In genomic region chr6:26195924-26196845, GRCh38 we compare ENCODE assay signal across 7 cellular contexts.
DNase-seq lines count a peak whose midpoint lies in the region; ATAC-seq, FAIRE-seq and TF ChIP-seq lines count a peak whose summit lies in the region.

No MANE protein-coding gene starts in this region.

- no peaks in the 10 kb centered on the region for H3K36me3 ChIP-seq in GM12878 (ENCODE audit: control insufficient read depth in 2 of 2, insufficient read depth in 2 of 2, low read length in 1 of 2)
- H3K36me3 ChIP-seq in right lobe of liver = no peaks in the 10 kb centered on the region
- H3K36me3 ChIP-seq in tibial artery = no peaks in the 10 kb centered on the region

- intact Hi-C loops in GM12878 (cut with micrococcal nuclease; ENCODE audit: unreplicated experiment) = loop anchor here (5.0 kb wide), 5 partner anchors 94 to 1696 kb away; a partner anchor contains a TSS
- intact Hi-C loops in right lobe of liver (cut with DNase I) = no loop called here
- intact Hi-C loops in tibial artery (cut with DNase I; ENCODE audit: low total_unique reads) = no loop called here

- SMC1A ChIA-PET in GM12878 (lab: Charles Lee; ENCODE audit: uncharacterized antibody, unreplicated experiment) = interaction anchor here (0.8 to 5.2 kb wide), 13 partner anchors 9 to 164 kb away, joined by 3 to 32 read pairs (median 5); a partner anchor contains a TSS

- no peak for TF ChIP-seq RAD21 in GM12878 (IDR thresholded peaks at IDR 0.05; ENCODE audit: insufficient read depth, low read depth, low read length)

- H3K79me2 ChIP-seq in GM12878 (ENCODE audit: control insufficient read depth, insufficient read depth, low read length) = peaks cover 38% of the 10 kb centered on the region

- peak overlapping the region; percentile 96 for H3K9ac ChIP-seq in GM12878 (ENCODE audit: control insufficient read depth, insufficient read depth, low read length)

- no peak for ATAC-seq in GM12878
- ATAC-seq in right lobe of liver = no peak
- no peak for ATAC-seq in HG03520 (IDR thresholded peaks at IDR 0.05; ENCODE audit: unreplicated experiment)

- H3K9me3 ChIP-seq in GM12878 (replicated peaks; ENCODE audit: control insufficient read depth, insufficient read depth, low read length) (no peaks in the 10 kb centered on the region), right lobe of liver (no peaks in the 10 kb centered on the region), tibial artery (no peaks in the 10 kb centered on the region)

- TF ChIP-seq POLR2A in GM12892 (IDR thresholded peaks at IDR 0.05; ENCODE audit: low read depth, low read length) = no peak; the same call in 1 of the 2 replicates
- TF ChIP-seq POLR2A in GM12878 (IDR thresholded peaks at IDR 0.05; ENCODE audit: low read depth, low read length) = peak; percentile 51
- TF ChIP-seq POLR2A in right lobe of liver (IDR thresholded peaks at IDR 0.05) = no peak

- H3K27ac ChIP-seq in GM12878 (ENCODE audit: control insufficient read depth, insufficient read depth) (peak overlapping the region; percentile 80), right lobe of liver (peak overlapping the region; percentile 54 to 88 (median 69)), tibial artery (peak overlapping the region; percentile 84 to 90)

- no peak for DNase-seq in GM12892 (ENCODE audit: insufficient read length)
- DNase-seq in NOMO-1 (lab: John Stamatoyannopoulos, UW; ENCODE audit: unreplicated experiment in 2 of 2) = peak; percentile 44 to 53
- DNase-seq in GM12878 (ENCODE audit: low read depth, low spot score) = no peak
- DNase-seq in right lobe of liver = no peak
- DNase-seq in tibial artery = no peak
- DNase-seq in SHP77 treated with DMSO at 0.1 percent for 48 hours (lab: John Stamatoyannopoulos, UW) = no peak

- H3K4me3 ChIP-seq in GM12878 = peak overlapping the region; percentile 73
- peak overlapping the region; percentile 47 to 69 (median 61) for H3K4me3 ChIP-seq in right lobe of liver
- peak overlapping the region; percentile 63 to 65 for H3K4me3 ChIP-seq in tibial artery

- BruUV-seq in GM12878 (replicated peaks; lab: Mats Ljungman, UMichigan) = no TSS peak

- POLR2A ChIA-PET in GM12878 (lab: Charles Lee) = interaction anchor here (0.8 to 8.5 kb wide), 18 partner anchors 10 to 951 kb away, joined by 3 to 109 read pairs (median 4); a partner anchor contains a TSS

- no peak for TF ChIP-seq EP300 in GM12878 (IDR thresholded peaks at IDR 0.05; ENCODE audit: borderline replicate concordance in 1 of 2, control insufficient read depth in 1 of 2, low read depth in 2 of 2, low read length in 2 of 2)

- peak; percentile 60 for FAIRE-seq in GM12892 (lab: Jason Lieb, UNC)
- FAIRE-seq in GM12878 (lab: Jason Lieb, UNC) = no peak

- H3K27me3 ChIP-seq in GM12878 (replicated peaks in 1 of 2; ENCODE audit: control insufficient read depth in 2 of 2, insufficient read depth in 2 of 2, low read length in 1 of 2) (no peaks in the 10 kb centered on the region), right lobe of liver (no peaks in the 10 kb centered on the region), tibial artery (no peaks in the 10 kb centered on the region)

- CTCF ChIA-PET in GM12878 (lab: Yijun Ruan, JAX) = interaction anchor here (0.5 to 6.4 kb wide), 8 partner anchors 9 to 76 kb away, joined by 3 to 35 read pairs (median 4); a partner anchor contains a TSS

- no peaks in the 10 kb centered on the region for H3K4me1 ChIP-seq in GM12878 (ENCODE audit: control insufficient read depth, insufficient read depth, low read length)
- peaks cover 0 to 20% (median 3%) of the 10 kb centered on the region in 4 donors for H3K4me1 ChIP-seq in right lobe of liver
- H3K4me1 ChIP-seq in tibial artery = peaks cover 0 to 36% (median 5%) of the 10 kb centered on the region in 4 donors

- in situ Hi-C loops in GM12878 (cut with MboI) = loop anchor here (5.0 to 10.0 kb wide), 4 partner anchors 74 to 1696 kb away; a partner anchor contains a TSS

- under 1% methylated on average over 28 of the region's 28 CpGs for WGBS in GM12878 (ENCODE audit: insufficient coverage, insufficient replicate concordance, low lambda C conversion rate, missing lambda C conversion rate)
- WGBS in right lobe of liver (ENCODE audit: insufficient coverage, low coverage, low lambda C conversion rate, missing lambda C conversion rate) = 36% methylated on average over 27 of the region's 28 CpGs

- no peak overlapping the region for H2AFZ ChIP-seq in GM12878 (ENCODE audit: control insufficient read depth, low read depth, low read length)

- RAD21 ChIA-PET in GM12878 (lab: Charles Lee; ENCODE audit: unreplicated experiment) = interaction anchor here (0.7 to 4.7 kb wide), 15 partner anchors 9 to 174 kb away, joined by 3 to 36 read pairs (median 4); a partner anchor contains a TSS

- no peaks in the 10 kb centered on the region; the same call in 1 of the 2 replicates for H4K20me1 ChIP-seq in GM12878 (ENCODE audit: control insufficient read depth, insufficient read depth)

- H3K4me2 ChIP-seq in GM12878 (ENCODE audit: control insufficient read depth, insufficient read depth) = peak overlapping the region; percentile 87

- TF ChIP-seq CTCF in GM12878 (IDR thresholded peaks at IDR 0.05 in 2 of 3, conservative IDR thresholded peaks at IDR 0.05 in 1 of 3; ENCODE audit: control insufficient read depth in 2 of 3, extremely low read depth in 1 of 3, insufficient read depth in 1 of 3, low read depth in 3 of 3, low read length in 3 of 3) (no peak), right lobe of liver (IDR thresholded peaks at IDR 0.05) (no peak), tibial artery (IDR thresholded peaks at IDR 0.05) (no peak)

TF ChIP-seq in GM12878, 131 proteins besides CTCF, POLR2A, EP300 and RAD21 (continues in another document):
- TF ChIP-seq USF1 (IDR thresholded peaks at IDR 0.05; ENCODE audit: borderline replicate concordance, extremely low read length, insufficient read depth, low read depth, low read length) (peak; percentile 73), RAD51 (IDR thresholded peaks at IDR 0.05) (peak; percentile 95), MEF2B (IDR thresholded peaks at IDR 0.05; ENCODE audit: partially characterized antibody, poor library complexity, severe bottlenecking) (no peak), NFIC (IDR thresholded peaks at IDR 0.05; ENCODE audit: low read depth, low read length) (peak; percentile 29), BACH1 (IDR thresholded peaks at IDR 0.05; ENCODE audit: borderline replicate concordance) (peak; percentile 24; the same call in 1 of the 2 replicates), NFXL1 (IDR thresholded peaks at IDR 0.05; ENCODE audit: borderline replicate concordance) (no peak)
- TF ChIP-seq, protein P1, sequence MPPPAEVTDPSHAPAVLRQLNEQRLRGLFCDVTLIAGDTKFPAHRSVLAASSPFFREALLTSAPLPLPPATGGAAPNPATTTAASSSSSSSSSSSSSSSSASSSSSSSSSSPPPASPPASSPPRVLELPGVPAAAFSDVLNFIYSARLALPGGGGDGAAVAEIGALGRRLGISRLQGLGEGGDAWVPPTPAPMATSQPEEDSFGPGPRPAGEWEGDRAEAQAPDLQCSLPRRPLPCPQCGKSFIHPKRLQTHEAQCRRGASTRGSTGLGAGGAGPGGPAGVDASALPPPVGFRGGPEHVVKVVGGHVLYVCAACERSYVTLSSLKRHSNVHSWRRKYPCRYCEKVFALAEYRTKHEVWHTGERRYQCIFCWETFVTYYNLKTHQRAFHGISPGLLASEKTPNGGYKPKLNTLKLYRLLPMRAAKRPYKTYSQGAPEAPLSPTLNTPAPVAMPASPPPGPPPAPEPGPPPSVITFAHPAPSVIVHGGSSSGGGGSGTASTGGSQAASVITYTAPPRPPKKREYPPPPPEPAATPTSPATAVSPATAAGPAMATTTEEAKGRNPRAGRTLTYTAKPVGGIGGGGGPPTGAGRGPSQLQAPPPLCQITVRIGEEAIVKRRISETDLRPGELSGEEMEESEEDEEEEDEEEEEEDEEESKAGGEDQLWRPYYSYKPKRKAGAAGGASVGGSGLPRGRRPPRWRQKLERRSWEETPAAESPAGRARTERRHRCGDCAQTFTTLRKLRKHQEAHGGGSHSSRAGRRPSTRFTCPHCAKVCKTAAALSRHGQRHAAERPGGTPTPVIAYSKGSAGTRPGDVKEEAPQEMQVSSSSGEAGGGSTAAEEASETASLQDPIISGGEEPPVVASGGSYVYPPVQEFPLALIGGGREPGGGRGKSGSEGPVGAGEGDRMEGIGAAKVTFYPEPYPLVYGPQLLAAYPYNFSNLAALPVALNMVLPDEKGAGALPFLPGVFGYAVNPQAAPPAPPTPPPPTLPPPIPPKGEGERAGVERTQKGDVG (CRISPR knock-in tag; IDR thresholded peaks at IDR 0.05) = 0 out of 2 replicates have a peak, but pooled peaks have one; percentile 43
- TF ChIP-seq, protein P2, sequence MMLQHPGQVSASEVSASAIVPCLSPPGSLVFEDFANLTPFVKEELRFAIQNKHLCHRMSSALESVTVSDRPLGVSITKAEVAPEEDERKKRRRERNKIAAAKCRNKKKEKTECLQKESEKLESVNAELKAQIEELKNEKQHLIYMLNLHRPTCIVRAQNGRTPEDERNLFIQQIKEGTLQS (IDR thresholded peaks at IDR 0.05; ENCODE audit: borderline replicate concordance, extremely low read depth, low read depth, low read length) = peak; percentile 30; the same call in 1 of the 2 replicates

Comparison
In these comparisons a context has a peak if more than half of its experiments do, and no peak if none do; other contexts are left out.
1. DNase-seq: peak in NOMO-1 (2 of 2); none in GM12892 (single experiment), GM12878 (single experiment), right lobe of liver (0 of 3), tibial artery (0 of 2) and SHP77 treated with DMSO at 0.1 percent for 48 hours (single experiment).
2. Peak in every context shown above with its lines, with median percentiles within 50 percentile points of each other: H3K27ac ChIP-seq and H3K4me3 ChIP-seq.